22 cellular contexts compared by ENCODE assay signal in genomic region chr6:161212902-161213301, GRCh38.
DNase-seq lines count a peak whose midpoint lies in the region; ATAC-seq, FAIRE-seq and TF ChIP-seq lines count a peak whose summit lies in the region.
"Had no signal": no experiment of that assay in that cellular context is flagged by ENCODE, and none has a peak within 500 bp of the region (broad histone marks: within the 10 kb centered on the region; RNA-seq: fewer than 3 reads in every experiment).

No MANE protein-coding gene starts in this region.

- H3K4me1 ChIP-seq in astrocyte (ENCODE audit: insufficient read depth, low read length) (peaks cover 19% of the 10 kb centered on the region), endodermal cell (ENCODE audit: control insufficient read depth, insufficient read depth, low read length) (no peaks in the 10 kb centered on the region), smooth muscle cell (ENCODE audit: low read depth) (no peaks in the 10 kb centered on the region), osteoblast (ENCODE audit: insufficient read depth, low read length) (peaks cover 15% of the 10 kb centered on the region)
- H3K4me1 ChIP-seq: BLaER1, HAP-1 had no signal

- ATAC-seq in naive thymus-derived CD8-positive, alpha-beta T cell: no peak
- ATAC-seq in activated CD4-positive, CD25-positive, alpha-beta regulatory T cell treated with anti-CD3 and anti-CD28 coated beads, Interleukin-2, amount 50 U/mL, for 24 hours: no peak
- ATAC-seq: CD8-positive, alpha-beta T cell had no signal

- H3K27ac ChIP-seq in astrocyte (ENCODE audit: low read depth, low read length): no peak overlapping the region
- no peak overlapping the region for H3K27ac ChIP-seq in endodermal cell (ENCODE audit: low read depth, low read length)
- H3K27ac ChIP-seq in smooth muscle cell (ENCODE audit: low read depth): peak overlapping the region; percentile 99
- H3K27ac ChIP-seq in osteoblast (ENCODE audit: low read depth, low read length): no peak overlapping the region
- H3K27ac ChIP-seq: 22Rv1, BLaER1, C4-2B had no signal

- POLR2A ChIA-PET in naive thymus-derived CD8-positive, alpha-beta T cell (lab: Charles Lee): no interaction called here

- H3K4me2 ChIP-seq in astrocyte (ENCODE audit: low read length) (no peak overlapping the region), smooth muscle cell (no peak overlapping the region), osteoblast (ENCODE audit: insufficient read depth, low read length) (no peak overlapping the region)
- H3K4me2 ChIP-seq: BLaER1 had no signal

- H3K9me3 ChIP-seq in astrocyte (ENCODE audit: insufficient read depth, low read depth, low read length) (no peaks in the 10 kb centered on the region), endodermal cell (ENCODE audit: control insufficient read depth, low read length) (peaks cover 95% of the 10 kb centered on the region), smooth muscle cell (replicated peaks; ENCODE audit: low read depth) (no peaks in the 10 kb centered on the region), osteoblast (ENCODE audit: low read depth, low read length) (no peaks in the 10 kb centered on the region)

- H3K79me2 ChIP-seq in astrocyte (ENCODE audit: insufficient read depth, low read length): peaks cover 31% of the 10 kb centered on the region
- peaks cover 67% of the 10 kb centered on the region for H3K79me2 ChIP-seq in smooth muscle cell (ENCODE audit: low read depth)
- H3K79me2 ChIP-seq in osteoblast (ENCODE audit: insufficient read depth, low read length): peaks cover 3% of the 10 kb centered on the region

- H3K4me1 Mint-ChIP-seq in astrocyte (ENCODE audit: low read depth, unreplicated experiment) (peaks cover 9% of the 10 kb centered on the region), endodermal cell (no peaks in the 10 kb centered on the region)
- peaks cover 0 to 1% (median 0%) of the 10 kb centered on the region in 4 donors for H3K4me1 Mint-ChIP-seq in naive thymus-derived CD8-positive, alpha-beta T cell
- H3K4me1 Mint-ChIP-seq: B cell; CD4-positive, CD25-positive, alpha-beta regulatory T cell had no signal

- H3K9me3 Mint-ChIP-seq in astrocyte (ENCODE audit: unreplicated experiment) (peaks cover 5% of the 10 kb centered on the region), endodermal cell (peaks cover 86% of the 10 kb centered on the region)
- H3K9me3 Mint-ChIP-seq in naive thymus-derived CD8-positive, alpha-beta T cell: peaks cover 0 to 56% (median 27%) of the 10 kb centered on the region in 9 donors

- FAIRE-seq in astrocyte (lab: Jason Lieb, UNC): no peak
- FAIRE-seq: A204.1, G401.6, GM12892, H54 had no signal

- no peaks in the 10 kb centered on the region for H3K36me3 ChIP-seq in astrocyte (ENCODE audit: insufficient read depth, low read length)
- H3K36me3 ChIP-seq in endodermal cell (ENCODE audit: control insufficient read depth, insufficient read depth, low read length): peaks cover 76% of the 10 kb centered on the region
- no peaks in the 10 kb centered on the region for H3K36me3 ChIP-seq in smooth muscle cell (ENCODE audit: low read depth)
- H3K36me3 ChIP-seq in osteoblast (ENCODE audit: insufficient read depth, low read length): no peaks in the 10 kb centered on the region
- H3K36me3 ChIP-seq: HAP-1 had no signal

- H3K27me3 Mint-ChIP-seq in astrocyte (ENCODE audit: low read depth, unreplicated experiment) (no peaks in the 10 kb centered on the region), endodermal cell (ENCODE audit: insufficient read depth) (no peaks in the 10 kb centered on the region)
- H3K27me3 Mint-ChIP-seq in naive thymus-derived CD8-positive, alpha-beta T cell: no peaks in the 10 kb centered on the region
- H3K27me3 Mint-ChIP-seq: B cell; CD4-positive, CD25-positive, alpha-beta regulatory T cell had no signal

- H3K4me3 Mint-ChIP-seq in astrocyte (ENCODE audit: unreplicated experiment) (no peak overlapping the region), endodermal cell (no peak overlapping the region)
- H3K4me3 Mint-ChIP-seq in naive thymus-derived CD8-positive, alpha-beta T cell: no peak overlapping the region
- H3K4me3 Mint-ChIP-seq: B cell; CD4-positive, CD25-positive, alpha-beta regulatory T cell; CD8-positive, alpha-beta T cell; HFFc6 had no signal

- H3K36me3 Mint-ChIP-seq in astrocyte (ENCODE audit: low read depth, unreplicated experiment) (peaks cover 36% of the 10 kb centered on the region), endodermal cell (ENCODE audit: low read depth) (peaks cover 87% of the 10 kb centered on the region)
- H3K36me3 Mint-ChIP-seq in naive thymus-derived CD8-positive, alpha-beta T cell: peaks cover 17 to 34% (median 26%) of the 10 kb centered on the region in 3 donors

- TF ChIP-seq CTCF in astrocyte (IDR thresholded peaks at IDR 0.05; ENCODE audit: insufficient read depth, low read depth, low read length): no peak
- TF ChIP-seq CTCF in endodermal cell (conservative IDR thresholded peaks at IDR 0.05): no peak
- TF ChIP-seq CTCF in smooth muscle cell (IDR thresholded peaks at IDR 0.05; ENCODE audit: borderline replicate concordance, insufficient read depth, poor library complexity, severe bottlenecking): no peak
- no peak for TF ChIP-seq CTCF in osteoblast (IDR thresholded peaks at IDR 0.05; ENCODE audit: extremely low read depth, low read depth, low read length)

- H3K4me3 ChIP-seq in astrocyte (ENCODE audit: insufficient read depth, low read depth, low read length): no peak overlapping the region
- H3K4me3 ChIP-seq in endodermal cell (ENCODE audit: low read length): peak overlapping the region; percentile 53
- H3K4me3 ChIP-seq in smooth muscle cell: no peak overlapping the region
- H3K4me3 ChIP-seq in osteoblast (ENCODE audit: insufficient read depth, low read length): no peak overlapping the region
- H3K4me3 ChIP-seq: BLaER1, HAP-1 had no signal

- peaks cover 19% of the 10 kb centered on the region for H3F3A ChIP-seq in smooth muscle cell (ENCODE audit: low read depth)

- H3K27me3 ChIP-seq in astrocyte (ENCODE audit: insufficient read depth, low read length): no peaks in the 10 kb centered on the region
- H3K27me3 ChIP-seq in endodermal cell (ENCODE audit: control insufficient read depth, insufficient read depth, low read length, poor library complexity, severe bottlenecking): no peaks in the 10 kb centered on the region
- no peaks in the 10 kb centered on the region for H3K27me3 ChIP-seq in smooth muscle cell (ENCODE audit: low read depth)
- H3K27me3 ChIP-seq in osteoblast (ENCODE audit: insufficient read depth, low read length): no peaks in the 10 kb centered on the region
- H3K27me3 ChIP-seq: BLaER1 had no signal

- H4K20me1 ChIP-seq in astrocyte (ENCODE audit: insufficient read depth, low read length) (no peaks in the 10 kb centered on the region), smooth muscle cell (ENCODE audit: low read depth) (no peaks in the 10 kb centered on the region), osteoblast (ENCODE audit: insufficient read depth, low read length) (no peaks in the 10 kb centered on the region)
- H4K20me1 ChIP-seq: BLaER1 had no signal

- 60 to 93% methylated on average over 1 of the region's 1 CpG for WGBS in endodermal cell (ENCODE audit: insufficient coverage in 1 of 2, insufficient read length in 1 of 2), 2 experiments
- 100% methylated on average over 1 of the region's 1 CpG for WGBS in smooth muscle cell (ENCODE audit: low lambda C conversion rate)

- H3K27ac Mint-ChIP-seq in astrocyte (ENCODE audit: unreplicated experiment) (no peak overlapping the region), endodermal cell (no peak overlapping the region)
- no peak overlapping the region for H3K27ac Mint-ChIP-seq in naive thymus-derived CD8-positive, alpha-beta T cell
- H3K27ac Mint-ChIP-seq: B cell; CD4-positive, CD25-positive, alpha-beta regulatory T cell; CD8-positive, alpha-beta T cell; HFFc6 had no signal

- DNase-seq in astrocyte (ENCODE audit: low read depth) (peak; percentile 28), endodermal cell (no peak), smooth muscle cell (lab: John Stamatoyannopoulos, UW; ENCODE audit: unreplicated experiment) (no peak), osteoblast (ENCODE audit: insufficient read length, low spot score, missing footprints) (no peak)
- DNase-seq in naive thymus-derived CD8-positive, alpha-beta T cell: no peak
- DNase-seq: Caco-2; CD4-positive, CD25-positive, alpha-beta regulatory T cell; CD8-positive, alpha-beta T cell; DMS153; DND-41; GOT3; HFFc6 had no signal

- no peak overlapping the region for H2AFZ ChIP-seq in astrocyte (ENCODE audit: low read depth, low read length)
- H2AFZ ChIP-seq in smooth muscle cell (ENCODE audit: low read depth): no peak overlapping the region
- H2AFZ ChIP-seq in osteoblast (ENCODE audit: low read length): no peak overlapping the region

- no peak overlapping the region for H3K9ac ChIP-seq in astrocyte (ENCODE audit: low read length)
- H3K9ac ChIP-seq in endodermal cell (ENCODE audit: extremely low read depth, low read length, poor library complexity, severe bottlenecking): no peak overlapping the region
- H3K9ac ChIP-seq in smooth muscle cell (ENCODE audit: low read depth): no peak overlapping the region
- H3K9ac ChIP-seq: BLaER1 had no signal
